Comparison of ENCODE assay signal across 8 cellular contexts in genomic region chr10:119166564-119166963, GRCh38. TPM values are rescaled to one million over a fixed set of nuclear protein-coding genes. Genes with fewer than 3 reads are reported as not detected.
DNase-seq lines count a peak whose midpoint lies in the region; ATAC-seq, FAIRE-seq and TF ChIP-seq lines count a peak whose summit lies in the region.

No MANE protein-coding gene starts in this region.

- no TSS peak for BruUV-seq in HepG2 (replicated peaks; lab: Mats Ljungman, UMichigan)

- intact Hi-C loops in HepG2 (cut with micrococcal nuclease; ENCODE audit: unreplicated experiment), result loop anchor here (10.0 kb wide), 1 partner anchor 412 kb away; the partner anchor contains the start of gene CACUL1
- intact Hi-C loops in right lobe of liver (cut with DNase I), result no loop called here
- intact Hi-C loops in activated CD8-positive, alpha-beta T cell treated with anti-CD3 and anti-CD28 coated beads for 36 hours (cut with micrococcal nuclease), result no loop called here
- intact Hi-C loops in upper lobe of right lung (cut with DNase I), result no loop called here

- TF ChIP-seq CTCF in HepG2 (CRISPR knock-in tag; IDR thresholded peaks at IDR 0.05) (no peak), right lobe of liver (IDR thresholded peaks at IDR 0.05) (no peak), upper lobe of right lung (IDR thresholded peaks at IDR 0.05) (no peak), brain microvascular endothelial cell (IDR thresholded peaks at IDR 0.05; ENCODE audit: low read depth, low read length, missing control alignments) (no peak)
- no peak for TF ChIP-seq CTCF in activated CD8-positive, alpha-beta T cell treated with anti-CD3 and anti-CD28 coated beads for 36 hours (IDR thresholded peaks at IDR 0.05)

- no peaks in the 10 kb centered on the region for H3K9me3 ChIP-seq in HepG2 (ENCODE audit: low read length)
- no peaks in the 10 kb centered on the region for H3K9me3 ChIP-seq in right lobe of liver
- no peaks in the 10 kb centered on the region for H3K9me3 ChIP-seq in upper lobe of right lung

- peak overlapping the region in 1 of 3 experiments; percentile 81; a peak in 1 of 6 replicates for H3K4me3 ChIP-seq in HepG2 (replicated peaks in 1 of 3; ENCODE audit: insufficient read depth in 1 of 3, low read depth in 2 of 3, low read length in 3 of 3)
- H3K4me3 ChIP-seq in right lobe of liver, result no peak overlapping the region
- no peak overlapping the region for H3K4me3 ChIP-seq in upper lobe of right lung
- H3K4me3 ChIP-seq in brain microvascular endothelial cell (ENCODE audit: low read depth, low read length), result no peak overlapping the region

- peaks cover 39% of the 10 kb centered on the region for H3K36me3 Mint-ChIP-seq in activated CD8-positive, alpha-beta T cell treated with anti-CD3 and anti-CD28 coated beads for 36 hours (ENCODE audit: low read depth)
- peaks cover 19% of the 10 kb centered on the region for H3K36me3 Mint-ChIP-seq in memory B cell

- in situ Hi-C loops in HepG2 (cut with HindIII; ENCODE audit: extremely low pct_ligation_motif_present, low pct_unique_long_range_greater_than_20kb), result no loop called here
- in situ Hi-C loops in brain microvascular endothelial cell (cut with HindIII; ENCODE audit: low pct_ligation_motif_present, low sequenced_read_pairs), result no loop called here

- TF ChIP-seq POLR2A in HepG2 (IDR thresholded peaks at IDR 0.05; ENCODE audit: insufficient read depth in 1 of 2, low read depth in 2 of 2, low read length in 2 of 2), result 0 out of 4 replicates have a peak, but pooled peaks of 1 of the 2 experiments have one; percentile 20
- TF ChIP-seq POLR2A in right lobe of liver (IDR thresholded peaks at IDR 0.05), result no peak

- TF ChIP-seq RAD21 in HepG2 (CRISPR knock-in tag; IDR thresholded peaks at IDR 0.05), result no peak

- peak overlapping the region; percentile 95 for H3K27ac Mint-ChIP-seq in activated CD8-positive, alpha-beta T cell treated with anti-CD3 and anti-CD28 coated beads for 36 hours
- H3K27ac Mint-ChIP-seq in memory B cell, result peak overlapping the region; percentile 94

- H3K4me1 Mint-ChIP-seq in activated CD8-positive, alpha-beta T cell treated with anti-CD3 and anti-CD28 coated beads for 36 hours (ENCODE audit: low read depth), result peaks cover 35% of the 10 kb centered on the region
- peaks cover 11% of the 10 kb centered on the region for H3K4me1 Mint-ChIP-seq in memory B cell

- no peak for DNase-seq in HepG2 (ENCODE audit: low spot score)
- no peak for DNase-seq in right lobe of liver
- DNase-seq in activated CD8-positive, alpha-beta T cell treated with anti-CD3 and anti-CD28 coated beads for 36 hours, result no peak
- DNase-seq in memory B cell (ENCODE audit: low spot score in 2 of 2), result no peak
- DNase-seq in upper lobe of right lung, result no peak
- no peak for DNase-seq in brain microvascular endothelial cell
- DNase-seq in NCI-H1694 treated with DMSO at 0.1 percent for 48 hours (lab: John Stamatoyannopoulos, UW), result no peak

- no peaks in the 10 kb centered on the region for H3K27me3 Mint-ChIP-seq in activated CD8-positive, alpha-beta T cell treated with anti-CD3 and anti-CD28 coated beads for 36 hours
- no peaks in the 10 kb centered on the region for H3K27me3 Mint-ChIP-seq in memory B cell

- FAIRE-seq in HepG2 (lab: Jason Lieb, UNC), result no peak

- CTCF ChIA-PET in HepG2 (lab: Yijun Ruan, JAX; ENCODE audit: low intra/inter-chr PET ratio, low total read pairs), result no interaction called here
- CTCF ChIA-PET in activated CD8-positive, alpha-beta T cell treated with anti-CD3 and anti-CD28 coated beads for 36 hours (lab: Charles Lee), result interaction anchor here (2.3 kb wide), 1 partner anchor 279 kb away, joined by 9 read pairs; no protein-coding TSS in a partner anchor

- H4K20me1 ChIP-seq in HepG2 (ENCODE audit: insufficient read depth, low read length), result no peaks in the 10 kb centered on the region

- peak overlapping the region; percentile 95 for H3K9ac ChIP-seq in HepG2 (ENCODE audit: insufficient read depth, low read depth, low read length)

- peak overlapping the region; percentile 79 for H3K4me3 Mint-ChIP-seq in activated CD8-positive, alpha-beta T cell treated with anti-CD3 and anti-CD28 coated beads for 36 hours
- H3K4me3 Mint-ChIP-seq in memory B cell, result peak overlapping the region; percentile 94

- H2AFZ ChIP-seq in HepG2 (ENCODE audit: low read length), result no peak overlapping the region

- ATAC-seq in HepG2, result peak; percentile 8; the same call in 2 of the 3 replicates
- no peak for ATAC-seq in right lobe of liver
- ATAC-seq in activated CD8-positive, alpha-beta T cell treated with anti-CD3 and anti-CD28 coated beads for 36 hours, result no peak
- no peak for ATAC-seq in memory B cell (ENCODE audit: low read depth)
- no peak for ATAC-seq in upper lobe of right lung
- no peak for ATAC-seq in GM21737 (IDR thresholded peaks at IDR 0.05; ENCODE audit: unreplicated experiment)

- peaks cover 3% of the 10 kb centered on the region for H3K79me2 ChIP-seq in HepG2 (ENCODE audit: insufficient read depth, low read length)

- H3K27ac ChIP-seq in HepG2 (ENCODE audit: extremely low read length, insufficient read depth, low read length), result no peak overlapping the region
- H3K27ac ChIP-seq in right lobe of liver, result peak overlapping the region in 1 of 3 donors; percentile 87
- peak overlapping the region; percentile 91 for H3K27ac ChIP-seq in upper lobe of right lung
- H3K27ac ChIP-seq in brain microvascular endothelial cell, result no peak overlapping the region

- no peaks in the 10 kb centered on the region for H3K27me3 ChIP-seq in HepG2 (ENCODE audit: control insufficient read depth in 1 of 2, insufficient read depth in 2 of 2, low read length in 2 of 2)
- H3K27me3 ChIP-seq in right lobe of liver, result no peaks in the 10 kb centered on the region
- no peaks in the 10 kb centered on the region for H3K27me3 ChIP-seq in upper lobe of right lung
- no peaks in the 10 kb centered on the region for H3K27me3 ChIP-seq in brain microvascular endothelial cell (replicated peaks)

- TF ChIP-seq EP300 in HepG2 (IDR thresholded peaks at IDR 0.05; ENCODE audit: low read depth in 2 of 2, low read length in 2 of 2) (no peak), HepG2 (CRISPR knock-in tag; IDR thresholded peaks at IDR 0.05; ENCODE audit: borderline replicate concordance) (no peak)

- H3K4me1 ChIP-seq in HepG2 (ENCODE audit: insufficient read depth, low read length) (peaks cover 26% of the 10 kb centered on the region), right lobe of liver (peaks cover 0 to 26% (median 3%) of the 10 kb centered on the region in 4 donors), upper lobe of right lung (peaks cover 8% of the 10 kb centered on the region)

- no peaks in the 10 kb centered on the region for H3K9me3 Mint-ChIP-seq in activated CD8-positive, alpha-beta T cell treated with anti-CD3 and anti-CD28 coated beads for 36 hours
- no peaks in the 10 kb centered on the region for H3K9me3 Mint-ChIP-seq in memory B cell

- POLR2A ChIA-PET in HepG2 (lab: Yijun Ruan, JAX), result interaction anchor here (0.6 to 2.6 kb wide), 4 partner anchors 10 to 429 kb away, joined by 3 to 14 read pairs (median 6); partner anchors contain the start of gene EIF3A
- POLR2A ChIA-PET in activated CD8-positive, alpha-beta T cell treated with anti-CD3 and anti-CD28 coated beads for 36 hours (lab: Charles Lee), result interaction anchor here (0.6 to 2.9 kb wide), 4 partner anchors 9 to 34 kb away, joined by 3 to 14 read pairs (median 8); no protein-coding TSS in a partner anchor

- H3K36me3 ChIP-seq in HepG2 (replicated peaks in 1 of 2; ENCODE audit: control insufficient read depth in 1 of 2, insufficient read depth in 2 of 2, low read length in 2 of 2), result peaks cover 4 to 37% of the 10 kb centered on the region in 2 experiments
- H3K36me3 ChIP-seq in right lobe of liver, result peaks cover 0 to 31% (median 11%) of the 10 kb centered on the region in 4 donors
- H3K36me3 ChIP-seq in upper lobe of right lung, result peaks cover 44% of the 10 kb centered on the region
- H3K36me3 ChIP-seq in brain microvascular endothelial cell (replicated peaks), result peaks cover 31% of the 10 kb centered on the region

- H3K4me2 ChIP-seq in HepG2 (ENCODE audit: low read depth, low read length), result peak overlapping the region; percentile 97

- 83% methylated on average over 8 of the region's 8 CpGs for WGBS in HepG2 (ENCODE audit: low lambda C conversion rate)
- 37% methylated on average over 3 of the region's 8 CpGs for WGBS in right lobe of liver (ENCODE audit: insufficient coverage, low coverage, low lambda C conversion rate, missing lambda C conversion rate)

RNA-seq across cellular contexts. Expression of gene SFXN4, which starts 1.1 kb away (rescaled TPM):
- total RNA-seq in HepG2 (2016; rRNA removed; fragmentation: Illumina TruSeq; extraction: Trizol), result 47.4 and 64.9 TPM in 2 replicates
- 71.2 and 73.7 TPM in 2 replicates for total RNA-seq in HepG2 (2016; cell fraction: cytosol; rRNA removed; fragmentation: Illumina TruSeq; extraction: Trizol; ENCODE audit: low read depth)
- total RNA-seq in HepG2 (2016; cell fraction: insoluble cytoplasmic fraction; rRNA removed; fragmentation: Illumina TruSeq; extraction: Trizol), result 55.2 and 66.3 TPM in 2 replicates
- total RNA-seq in HepG2 (2016; cell fraction: membrane; rRNA removed; fragmentation: Illumina TruSeq; extraction: Trizol), result 75.6 and 82.1 TPM in 2 replicates
- 39.7 and 50.2 TPM in 2 replicates for total RNA-seq in HepG2 (2016; cell fraction: nucleus; rRNA removed; fragmentation: Illumina TruSeq; extraction: Trizol)
- 44.6 and 47.7 TPM in 2 replicates for polyA plus RNA-seq in HepG2 (2011; rRNA removed)
- 31.1 and 39.7 TPM in 2 replicates for polyA plus RNA-seq in HepG2 (2011; cell fraction: cytosol; rRNA removed)
- polyA plus RNA-seq in HepG2 (2011; cell fraction: nucleus; rRNA removed), result 45.5 and 47.7 TPM in 2 replicates
- 32.0 and 35.6 TPM in 2 replicates for polyA plus RNA-seq in HepG2 (2012)
- polyA plus RNA-seq in HepG2 (2016; cell fraction: cytosol; fragmentation: Illumina TruSeq; extraction: Trizol; ENCODE audit: low read depth), result 63.0 and 72.7 TPM in 2 replicates
- polyA plus RNA-seq in HepG2 (2016; cell fraction: insoluble cytoplasmic fraction; fragmentation: Illumina TruSeq; extraction: Trizol; ENCODE audit: low read depth), result 42.6 and 43.4 TPM in 2 replicates
- 56.9 and 60.5 TPM in 2 replicates for polyA plus RNA-seq in HepG2 (2016; cell fraction: membrane; fragmentation: Illumina TruSeq; extraction: Trizol; ENCODE audit: low read depth)
- polyA plus RNA-seq in HepG2 (2016; cell fraction: nucleus; fragmentation: Illumina TruSeq; extraction: Trizol; ENCODE audit: insufficient read depth, low read depth), result 62.6 and 72.4 TPM in 2 replicates
- polyA minus RNA-seq in HepG2 (2011; rRNA and poly(A)+ RNA removed; ENCODE audit: low replicate concordance), result 25.6 and 27.5 TPM in 2 replicates
- 19.2 and 19.8 TPM in 2 replicates for polyA minus RNA-seq in HepG2 (2011; cell fraction: cytosol; rRNA and poly(A)+ RNA removed)
- polyA minus RNA-seq in HepG2 (2011; cell fraction: nucleus; rRNA and poly(A)+ RNA removed), result 21.6 and 26.9 TPM in 2 replicates
- total RNA-seq in right lobe of liver, result 100 to 1,000 TPM in 1 of 6 experiments, 10 to 100 TPM in 5; 16.0 to 152 (median 23.8) TPM
- 10 to 100 TPM; 45.9 to 50.3 TPM for total RNA-seq in activated CD8-positive, alpha-beta T cell treated with anti-CD3 and anti-CD28 coated beads for 36 hours
- total RNA-seq in upper lobe of right lung, result 20.8 TPM

RNA-seq across cellular contexts. Expression of gene PRDX3, which starts 12.0 kb away (rescaled TPM):
- total RNA-seq in HepG2 (2016; rRNA removed; fragmentation: Illumina TruSeq; extraction: Trizol) (407 and 643 TPM in 2 replicates), right lobe of liver (100 to 1,000 TPM; 171 to 235 (median 194) TPM), upper lobe of right lung (76.7 TPM)
- total RNA-seq in HepG2 (2016; cell fraction: cytosol; rRNA removed; fragmentation: Illumina TruSeq; extraction: Trizol; ENCODE audit: low read depth), result 38.1 and 38.2 TPM in 2 replicates
- 410 and 682 TPM in 2 replicates for total RNA-seq in HepG2 (2016; cell fraction: insoluble cytoplasmic fraction; rRNA removed; fragmentation: Illumina TruSeq; extraction: Trizol)
- 107 and 113 TPM in 2 replicates for total RNA-seq in HepG2 (2016; cell fraction: membrane; rRNA removed; fragmentation: Illumina TruSeq; extraction: Trizol)
- total RNA-seq in HepG2 (2016; cell fraction: nucleus; rRNA removed; fragmentation: Illumina TruSeq; extraction: Trizol), result 156 and 165 TPM in 2 replicates
- polyA plus RNA-seq in HepG2 (2011; rRNA removed), result 422 and 565 TPM in 2 replicates
- polyA plus RNA-seq in HepG2 (2011; cell fraction: cytosol; rRNA removed), result 232 and 280 TPM in 2 replicates
- polyA plus RNA-seq in HepG2 (2011; cell fraction: nucleus; rRNA removed), result 67.2 and 84.0 TPM in 2 replicates
- polyA plus RNA-seq in HepG2 (2012), result 200 and 294 TPM in 2 replicates
- polyA plus RNA-seq in HepG2 (2016; cell fraction: cytosol; fragmentation: Illumina TruSeq; extraction: Trizol; ENCODE audit: low read depth), result 38.1 and 38.3 TPM in 2 replicates
- polyA plus RNA-seq in HepG2 (2016; cell fraction: insoluble cytoplasmic fraction; fragmentation: Illumina TruSeq; extraction: Trizol; ENCODE audit: low read depth), result 634 and 704 TPM in 2 replicates
- polyA plus RNA-seq in HepG2 (2016; cell fraction: membrane; fragmentation: Illumina TruSeq; extraction: Trizol; ENCODE audit: low read depth), result 89.6 and 90.4 TPM in 2 replicates
- 227 and 242 TPM in 2 replicates for polyA plus RNA-seq in HepG2 (2016; cell fraction: nucleus; fragmentation: Illumina TruSeq; extraction: Trizol; ENCODE audit: insufficient read depth, low read depth)
- 468 and 479 TPM in 2 replicates for polyA minus RNA-seq in HepG2 (2011; rRNA and poly(A)+ RNA removed; ENCODE audit: low replicate concordance)
- 135 and 138 TPM in 2 replicates for polyA minus RNA-seq in HepG2 (2011; cell fraction: cytosol; rRNA and poly(A)+ RNA removed)
- 69.5 and 85.7 TPM in 2 replicates for polyA minus RNA-seq in HepG2 (2011; cell fraction: nucleus; rRNA and poly(A)+ RNA removed)
- total RNA-seq in activated CD8-positive, alpha-beta T cell treated with anti-CD3 and anti-CD28 coated beads for 36 hours, result 100 to 1,000 TPM; 198 to 203 TPM

RNA-seq across cellular contexts. Expression of gene GRK5, which starts 40.8 kb away (rescaled TPM):
- 12.6 and 12.8 TPM in 2 replicates for total RNA-seq in HepG2 (2016; rRNA removed; fragmentation: Illumina TruSeq; extraction: Trizol)
- total RNA-seq in HepG2 (2016; cell fraction: cytosol; rRNA removed; fragmentation: Illumina TruSeq; extraction: Trizol; ENCODE audit: low read depth), result 6.3 and 7.7 TPM in 2 replicates
- total RNA-seq in HepG2 (2016; cell fraction: insoluble cytoplasmic fraction; rRNA removed; fragmentation: Illumina TruSeq; extraction: Trizol), result 11.4 and 13.0 TPM in 2 replicates
- 18.1 and 19.4 TPM in 2 replicates for total RNA-seq in HepG2 (2016; cell fraction: membrane; rRNA removed; fragmentation: Illumina TruSeq; extraction: Trizol)
- 6.4 and 8.1 TPM in 2 replicates for total RNA-seq in HepG2 (2016; cell fraction: nucleus; rRNA removed; fragmentation: Illumina TruSeq; extraction: Trizol)
- 10.4 and 11.5 TPM in 2 replicates for polyA plus RNA-seq in HepG2 (2011; rRNA removed)
- polyA plus RNA-seq in HepG2 (2011; cell fraction: cytosol; rRNA removed), result 10.0 and 11.4 TPM in 2 replicates
- 11.8 and 12.9 TPM in 2 replicates for polyA plus RNA-seq in HepG2 (2011; cell fraction: nucleus; rRNA removed)
- polyA plus RNA-seq in HepG2 (2012), result 10.9 and 14.3 TPM in 2 replicates
- polyA plus RNA-seq in HepG2 (2016; cell fraction: cytosol; fragmentation: Illumina TruSeq; extraction: Trizol; ENCODE audit: low read depth), result 7.6 and 7.7 TPM in 2 replicates
- polyA plus RNA-seq in HepG2 (2016; cell fraction: insoluble cytoplasmic fraction; fragmentation: Illumina TruSeq; extraction: Trizol; ENCODE audit: low read depth), result 14.0 and 15.2 TPM in 2 replicates
- 16.0 and 16.9 TPM in 2 replicates for polyA plus RNA-seq in HepG2 (2016; cell fraction: membrane; fragmentation: Illumina TruSeq; extraction: Trizol; ENCODE audit: low read depth)
- polyA plus RNA-seq in HepG2 (2016; cell fraction: nucleus; fragmentation: Illumina TruSeq; extraction: Trizol; ENCODE audit: insufficient read depth, low read depth), result 15.4 and 17.0 TPM in 2 replicates
- polyA minus RNA-seq in HepG2 (2011; rRNA and poly(A)+ RNA removed; ENCODE audit: low replicate concordance), result 5.5 and 9.4 TPM in 2 replicates
- 5.5 and 8.2 TPM in 2 replicates for polyA minus RNA-seq in HepG2 (2011; cell fraction: cytosol; rRNA and poly(A)+ RNA removed)
- 5.2 and 6.5 TPM in 2 replicates for polyA minus RNA-seq in HepG2 (2011; cell fraction: nucleus; rRNA and poly(A)+ RNA removed)
- total RNA-seq in right lobe of liver, result 10 to 100 TPM in 1 of 6 experiments, 1 to 10 TPM in 5; 5.9 to 11.5 (median 7.9) TPM
- total RNA-seq in activated CD8-positive, alpha-beta T cell treated with anti-CD3 and anti-CD28 coated beads for 36 hours, result 10 to 100 TPM; 14.8 to 15.6 TPM
- total RNA-seq in upper lobe of right lung, result 83.5 TPM
